In the genomic region with DNA sequence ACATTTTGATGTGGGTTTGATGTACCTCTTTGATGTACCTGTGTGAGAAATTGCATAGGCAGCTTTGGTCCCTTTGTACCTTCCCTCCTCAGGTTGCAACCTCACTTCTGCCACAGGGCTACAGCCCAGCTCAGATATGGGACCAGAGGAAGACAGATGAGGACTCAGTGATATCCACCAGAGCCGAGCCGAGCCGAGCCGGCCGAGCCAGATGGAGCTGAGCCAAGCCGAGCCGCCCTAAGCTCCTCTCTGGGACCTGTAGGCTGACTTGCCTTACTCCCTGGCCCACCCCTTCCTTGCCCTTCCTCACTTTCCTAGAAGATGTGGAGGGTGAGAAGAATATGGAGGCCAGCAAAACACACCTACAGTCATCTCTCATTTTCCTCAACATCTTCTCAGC, we compare ENCODE assay signal across 28 cellular contexts. TPM values are rescaled to one million over a fixed set of nuclear protein-coding genes. Genes with fewer than 3 reads are reported as not detected.
DNase-seq lines count a peak whose midpoint lies in the region; ATAC-seq, FAIRE-seq and TF ChIP-seq lines count a peak whose summit lies in the region.
"Had no signal": no experiment of that assay in that cellular context is flagged by ENCODE, and none has a peak within 500 bp of the region (broad histone marks: within the 10 kb centered on the region; RNA-seq: fewer than 3 reads in every experiment).

No MANE protein-coding gene starts in this region.

- BruUV-seq in K562 (replicated peaks; lab: Mats Ljungman, UMichigan) (no TSS peak), PC-9 (replicated peaks; lab: Mats Ljungman, UMichigan) (no TSS peak)

- H3K79me2 ChIP-seq in K562 (ENCODE audit: control insufficient read depth, insufficient read depth, low read length), result no peaks in the 10 kb centered on the region
- H3K79me2 ChIP-seq in osteoblast (ENCODE audit: insufficient read depth, low read length), result no peaks in the 10 kb centered on the region
- no peaks in the 10 kb centered on the region for H3K79me2 ChIP-seq in PC-9 (ENCODE audit: low read depth)

- H3K27me3 ChIP-seq in K562 (ENCODE audit: control insufficient read depth in 2 of 2, insufficient read depth in 2 of 2, low read length in 2 of 2) (no peaks in the 10 kb centered on the region), osteoblast (ENCODE audit: insufficient read depth, low read length) (no peaks in the 10 kb centered on the region), PC-9 (ENCODE audit: insufficient read depth, low read depth) (no peaks in the 10 kb centered on the region)
- H3K27me3 ChIP-seq: BE2C; BLaER1 treated with 17β-estradiol and CSF1 and Interleukin-3, amounts not matched to agents 10 nM and 100 nM had no signal

- POLR2A ChIA-PET in activated naive CD8-positive, alpha-beta T cell treated with anti-CD3 and anti-CD28 coated beads, Interleukin-2, amount 10 ng/mL, durations not matched to agents 7 days and 5 days (lab: Charles Lee), result interaction anchor here (0.5 to 1.0 kb wide), 2 partner anchors 29 to 84 kb away, joined by 3 to 4 read pairs; no protein-coding TSS in a partner anchor
- POLR2A ChIA-PET in K562 (lab: Yijun Ruan, JAX), result interaction anchor here (0.6 to 1.8 kb wide), 11 partner anchors 9 to 184 kb away, joined by 3 to 5 read pairs (median 3); a partner anchor contains a TSS
- POLR2A ChIA-PET in PC-9 (lab: Charles Lee; ENCODE audit: unreplicated experiment), result no interaction called here

- H2AFZ ChIP-seq in K562 (ENCODE audit: low read depth, low read length), result no peak overlapping the region
- no peak overlapping the region for H2AFZ ChIP-seq in osteoblast (ENCODE audit: low read length)
- H2AFZ ChIP-seq in PC-9, result no peak overlapping the region
- H2AFZ ChIP-seq: GM23338 had no signal

- H3K4me3 ChIP-seq in K562, result no peak overlapping the region
- no peak overlapping the region for H3K4me3 ChIP-seq in osteoblast (ENCODE audit: insufficient read depth, low read length)
- no peak overlapping the region for H3K4me3 ChIP-seq in PC-9
- H3K4me3 ChIP-seq: A549; BLaER1 treated with 17β-estradiol and CSF1 and Interleukin-3, amounts not matched to agents 10 nM and 100 nM; GM23338; HAP-1 had no signal

- no peak overlapping the region for H3K27ac ChIP-seq in K562 (ENCODE audit: extremely low read depth, low read depth, low read length)
- no peak overlapping the region for H3K27ac ChIP-seq in osteoblast (ENCODE audit: low read depth, low read length)
- H3K27ac ChIP-seq in PC-9, result no peak overlapping the region
- H3K27ac ChIP-seq: A549 had no signal

- H3K36me3 ChIP-seq in K562 (ENCODE audit: control insufficient read depth, insufficient read depth, low read length), result no peaks in the 10 kb centered on the region
- H3K36me3 ChIP-seq in osteoblast (ENCODE audit: insufficient read depth, low read length), result no peaks in the 10 kb centered on the region
- no peaks in the 10 kb centered on the region for H3K36me3 ChIP-seq in PC-9 (ENCODE audit: low read depth)
- H3K36me3 ChIP-seq: BE2C, HAP-1 had no signal

- no peak for FAIRE-seq in K562 (lab: Jason Lieb, UNC)
- FAIRE-seq: A549, GM12891, GM18507, H54 had no signal

- no peak for TF ChIP-seq RAD21 in K562 (CRISPR knock-in tag; conservative IDR thresholded peaks at IDR 0.05 in 1 of 2, IDR thresholded peaks at IDR 0.05 in 1 of 2)

- no peak for DNase-seq in activated naive CD8-positive, alpha-beta T cell treated with anti-CD3 and anti-CD28 coated beads, Interleukin-2, amount 10 ng/mL, durations not matched to agents 7 days and 5 days
- no peak for DNase-seq in activated naive CD8-positive, alpha-beta T cell treated with anti-CD3 and anti-CD28 coated beads, Interleukin-2, amount 50 U/mL, for 24 hours
- peak in 1 of 4 experiments; percentile 32 for DNase-seq in K562 (ENCODE audit: extremely low read depth in 1 of 4, low spot score in 3 of 4)
- peak; percentile 27 for DNase-seq in osteoblast (ENCODE audit: insufficient read length, low spot score, missing footprints)
- no peak for DNase-seq in inferior parietal cortex (ENCODE audit: extremely low spot score)
- DNase-seq in H4 (ENCODE audit: low spot score), result no peak
- no peak for DNase-seq in PC-9
- DNase-seq: 8988T; ACHN; AML-193; BE2C; Calu3; CD4-positive, alpha-beta memory T cell; COR-L47; DMS53; DMS79 treated with DMSO at 0.1 percent for 48 hours; GF-D8; HFFc6 had no signal

- no peaks in the 10 kb centered on the region for H3K9me2 ChIP-seq in PC-9 (ENCODE audit: insufficient read depth)

- WGBS in K562 (ENCODE audit: insufficient coverage, low coverage, missing lambda C conversion rate), result 10% methylated on average over 6 of the region's 7 CpGs

- no peak overlapping the region for H3K9ac ChIP-seq in K562 (ENCODE audit: insufficient read depth in 1 of 2, low read depth in 2 of 2, low read length in 2 of 2)
- H3K9ac ChIP-seq: BLaER1 treated with 17β-estradiol and CSF1 and Interleukin-3, amounts not matched to agents 10 nM and 100 nM had no signal

- H4K20me1 ChIP-seq in K562 (replicated peaks; ENCODE audit: control insufficient read depth, insufficient read depth, low read length), result no peaks in the 10 kb centered on the region
- no peaks in the 10 kb centered on the region for H4K20me1 ChIP-seq in osteoblast (ENCODE audit: insufficient read depth, low read length)
- H4K20me1 ChIP-seq in PC-9 (ENCODE audit: insufficient read depth), result no peaks in the 10 kb centered on the region
- H4K20me1 ChIP-seq: BLaER1 treated with 17β-estradiol and CSF1 and Interleukin-3, amounts not matched to agents 10 nM and 100 nM had no signal

- no peak overlapping the region for H3K27ac Mint-ChIP-seq in activated naive CD8-positive, alpha-beta T cell treated with anti-CD3 and anti-CD28 coated beads, Interleukin-2, amount 10 ng/mL, durations not matched to agents 7 days and 5 days
- no peak overlapping the region for H3K27ac Mint-ChIP-seq in activated naive CD8-positive, alpha-beta T cell treated with anti-CD3 and anti-CD28 coated beads, Interleukin-2, amount 50 U/mL, for 24 hours
- H3K27ac Mint-ChIP-seq: GM23338, HFFc6 had no signal

- H3K4me1 ChIP-seq in K562 (replicated peaks in 1 of 2; ENCODE audit: control insufficient read depth in 2 of 2, insufficient read depth in 2 of 2, low read length in 2 of 2), result peaks cover 6 to 18% of the 10 kb centered on the region in 2 experiments; a peak in 3 of 5 replicates
- peaks cover 2% of the 10 kb centered on the region for H3K4me1 ChIP-seq in osteoblast (ENCODE audit: insufficient read depth, low read length)
- H3K4me1 ChIP-seq in PC-9 (replicated peaks; ENCODE audit: insufficient read depth), result no peaks in the 10 kb centered on the region; the same call in 1 of the 2 replicates
- H3K4me1 ChIP-seq: HAP-1 had no signal

- TF ChIP-seq CTCF in K562 (IDR thresholded peaks at IDR 0.05 in 2 of 3, conservative IDR thresholded peaks at IDR 0.05 in 1 of 3; ENCODE audit: insufficient read depth in 2 of 3, low read depth in 1 of 3, low read length in 3 of 3), result no peak
- TF ChIP-seq CTCF in osteoblast (IDR thresholded peaks at IDR 0.05; ENCODE audit: extremely low read depth, low read depth, low read length), result no peak
- TF ChIP-seq CTCF in PC-9 (conservative IDR thresholded peaks at IDR 0.05), result no peak

- no peak for TF ChIP-seq EP300 in K562 (IDR thresholded peaks at IDR 0.05; ENCODE audit: low read length)

- H3F3A ChIP-seq in PC-9 (ENCODE audit: insufficient read depth, low read depth), result no peaks in the 10 kb centered on the region

- intact Hi-C loops in K562 (cut with micrococcal nuclease) (no loop called here), PC-9 (cut with micrococcal nuclease; ENCODE audit: unreplicated experiment) (no loop called here)

- no peaks in the 10 kb centered on the region for H3K27me3 Mint-ChIP-seq in activated naive CD8-positive, alpha-beta T cell treated with anti-CD3 and anti-CD28 coated beads, Interleukin-2, amount 10 ng/mL, durations not matched to agents 7 days and 5 days
- no peaks in the 10 kb centered on the region for H3K27me3 Mint-ChIP-seq in activated naive CD8-positive, alpha-beta T cell treated with anti-CD3 and anti-CD28 coated beads, Interleukin-2, amount 50 U/mL, for 24 hours
- H3K27me3 Mint-ChIP-seq: CD4-positive, alpha-beta memory T cell had no signal

- no peaks in the 10 kb centered on the region for H3K9me3 Mint-ChIP-seq in activated naive CD8-positive, alpha-beta T cell treated with anti-CD3 and anti-CD28 coated beads, Interleukin-2, amount 10 ng/mL, durations not matched to agents 7 days and 5 days
- no peaks in the 10 kb centered on the region for H3K9me3 Mint-ChIP-seq in activated naive CD8-positive, alpha-beta T cell treated with anti-CD3 and anti-CD28 coated beads, Interleukin-2, amount 50 U/mL, for 24 hours
- H3K9me3 Mint-ChIP-seq: CD4-positive, alpha-beta memory T cell; GM23338; HFFc6 had no signal

- no peak overlapping the region for H3K4me3 Mint-ChIP-seq in activated naive CD8-positive, alpha-beta T cell treated with anti-CD3 and anti-CD28 coated beads, Interleukin-2, amount 10 ng/mL, durations not matched to agents 7 days and 5 days
- no peak overlapping the region for H3K4me3 Mint-ChIP-seq in activated naive CD8-positive, alpha-beta T cell treated with anti-CD3 and anti-CD28 coated beads, Interleukin-2, amount 50 U/mL, for 24 hours
- H3K4me3 Mint-ChIP-seq: CD14-positive monocyte; CD4-positive, alpha-beta memory T cell; GM23338; HFFc6 had no signal

- peak; percentile 18 for ATAC-seq in activated naive CD8-positive, alpha-beta T cell treated with anti-CD3 and anti-CD28 coated beads, Interleukin-2, amount 10 ng/mL, durations not matched to agents 7 days and 5 days (ENCODE audit: low read depth)
- no peak for ATAC-seq in activated naive CD8-positive, alpha-beta T cell treated with anti-CD3 and anti-CD28 coated beads, Interleukin-2, amount 50 U/mL, for 24 hours
- ATAC-seq in K562, result peak; percentile 76
- ATAC-seq: A549, GM23338 had no signal

- H3K9me1 ChIP-seq in K562 (ENCODE audit: control insufficient read depth, insufficient read depth, low read length), result no peaks in the 10 kb centered on the region

- CTCF ChIA-PET in K562 (lab: Yijun Ruan, JAX; ENCODE audit: low intra/inter-chr PET ratio) (no interaction called here), PC-9 (lab: Charles Lee) (no interaction called here)

- H3K36me3 Mint-ChIP-seq in activated naive CD8-positive, alpha-beta T cell treated with anti-CD3 and anti-CD28 coated beads, Interleukin-2, amount 10 ng/mL, durations not matched to agents 7 days and 5 days, result peaks cover 17% of the 10 kb centered on the region
- H3K36me3 Mint-ChIP-seq in activated naive CD8-positive, alpha-beta T cell treated with anti-CD3 and anti-CD28 coated beads, Interleukin-2, amount 50 U/mL, for 24 hours (ENCODE audit: low read depth), result no peaks in the 10 kb centered on the region
- H3K36me3 Mint-ChIP-seq: CD14-positive monocyte had no signal

- no peak overlapping the region for H3K4me2 ChIP-seq in K562 (ENCODE audit: insufficient read depth, low read length)
- H3K4me2 ChIP-seq in osteoblast (ENCODE audit: insufficient read depth, low read length), result no peak overlapping the region
- no peak overlapping the region for H3K4me2 ChIP-seq in PC-9
- H3K4me2 ChIP-seq: A549, GM23338 had no signal

- TF ChIP-seq POLR2A in K562 (conservative IDR thresholded peaks at IDR 0.05), result no peak

- in situ Hi-C loops in K562 (cut with MboI), result no loop called here

- peaks cover 19% of the 10 kb centered on the region for H3K4me1 Mint-ChIP-seq in activated naive CD8-positive, alpha-beta T cell treated with anti-CD3 and anti-CD28 coated beads, Interleukin-2, amount 10 ng/mL, durations not matched to agents 7 days and 5 days
- peaks cover 19% of the 10 kb centered on the region for H3K4me1 Mint-ChIP-seq in activated naive CD8-positive, alpha-beta T cell treated with anti-CD3 and anti-CD28 coated beads, Interleukin-2, amount 50 U/mL, for 24 hours
- H3K4me1 Mint-ChIP-seq: GM23338 had no signal

- H3K9me3 ChIP-seq in K562 (replicated peaks; ENCODE audit: control insufficient read depth, insufficient read depth, low read depth, low read length) (no peaks in the 10 kb centered on the region), osteoblast (ENCODE audit: low read depth, low read length) (no peaks in the 10 kb centered on the region), PC-9 (ENCODE audit: insufficient read depth, low read depth) (no peaks in the 10 kb centered on the region)
- H3K9me3 ChIP-seq: A549, BE2C, HAP-1 had no signal

RNA-seq across cellular contexts. Expression of a gene that starts 3.8 kb away (rescaled TPM):
- 1 to 10 TPM; 6.3 to 6.7 TPM for total RNA-seq in activated naive CD8-positive, alpha-beta T cell treated with anti-CD3 and anti-CD28 coated beads, Interleukin-2, amount 10 ng/mL, durations not matched to agents 7 days and 5 days
- total RNA-seq in K562 (2011; cell fraction: chromatin; rRNA removed; ENCODE audit: low replicate concordance), result not detected in 2 replicates
- not detected in 2 replicates for total RNA-seq in K562 (2011; cell fraction: nucleolus; rRNA removed)
- total RNA-seq in K562 (2011; cell fraction: nucleoplasm; rRNA removed), result not detected in 2 replicates
- total RNA-seq in K562 (2014; rRNA removed) (not detected in 2 replicates), K562 (2014; rRNA removed; fragmentation: Illumina TruSeq; extraction: Trizol) (not detected in 2 replicates), K562 (2015; rRNA removed; fragmentation: Illumina TruSeq; extraction: Trizol) (not detected in 2 replicates), K562 (2021) (not detected in 2 replicates), osteoblast (not detected in 2 replicates), PC-9 (2021) (not detected in 2 replicates)
- polyA plus RNA-seq in K562 (2011; rRNA removed) (not detected in 2 replicates), K562 (2014; fragmentation: Illumina TruSeq; extraction: Trizol) (not detected in 2 replicates), K562 (2014; fragmentation: Nextera tagmentation; extraction: Ambion mirVana) (not detected), K562 (2014; rRNA removed) (not detected in 2 replicates)
- polyA plus RNA-seq in K562 (2011; cell fraction: cytosol; rRNA removed), result not detected in 2 replicates
- polyA plus RNA-seq in K562 (2011; cell fraction: nucleus; rRNA removed), result not detected in 2 replicates
- polyA plus RNA-seq in K562 (2012), result not detected in 2 replicates
- polyA minus RNA-seq in K562 (2011; rRNA and poly(A)+ RNA removed), result not detected in 2 replicates
- not detected in 2 replicates for polyA minus RNA-seq in K562 (2011; cell fraction: cytosol; rRNA and poly(A)+ RNA removed)
- polyA minus RNA-seq in K562 (2011; cell fraction: nucleus; rRNA and poly(A)+ RNA removed), result not detected in 2 replicates
- total RNA-seq in H4 (2014; rRNA removed; shearing (Covaris generic)), result not detected in 2 replicates
- total RNA-seq: Calu3, Daoy, G401, GM23338, HFFc6 had no signal
- polyA plus RNA-seq: A549; CD14-positive monocyte; CD4-positive, alpha-beta memory T cell; GM23338 had no signal

RNA-seq across cellular contexts. Expression of a gene that starts 15.3 kb away (rescaled TPM):
- 100 to 1,000 TPM; 782 to 938 TPM for total RNA-seq in activated naive CD8-positive, alpha-beta T cell treated with anti-CD3 and anti-CD28 coated beads, Interleukin-2, amount 10 ng/mL, durations not matched to agents 7 days and 5 days
- 0.37 TPM in 1 of 2 replicates, not detected in the other for total RNA-seq in K562 (2011; cell fraction: chromatin; rRNA removed; ENCODE audit: low replicate concordance)
- total RNA-seq in K562 (2011; cell fraction: nucleolus; rRNA removed), result not detected in 2 replicates
- 0.29 TPM in 1 of 2 replicates, not detected in the other for total RNA-seq in K562 (2011; cell fraction: nucleoplasm; rRNA removed)
- 0.08 and 0.18 TPM in 2 replicates for total RNA-seq in K562 (2014; rRNA removed)
- total RNA-seq in K562 (2014; rRNA removed; fragmentation: Illumina TruSeq; extraction: Trizol), result 0.16 TPM in 1 of 2 replicates, not detected in the other
- 0.18 and 0.23 TPM in 2 replicates for total RNA-seq in K562 (2015; rRNA removed; fragmentation: Illumina TruSeq; extraction: Trizol)
- total RNA-seq in K562 (2021), result 0.56 and 0.58 TPM in 2 replicates
- polyA plus RNA-seq in K562 (2011; rRNA removed), result 0.08 and 0.53 TPM in 2 replicates
- 0.72 TPM in 1 of 2 replicates, not detected in the other for polyA plus RNA-seq in K562 (2011; cell fraction: cytosol; rRNA removed)
- polyA plus RNA-seq in K562 (2011; cell fraction: nucleus; rRNA removed), result not detected in 2 replicates
- 0.30 and 0.65 TPM in 2 replicates for polyA plus RNA-seq in K562 (2012)
- 0.43 TPM in 2 replicates for polyA plus RNA-seq in K562 (2014; fragmentation: Illumina TruSeq; extraction: Trizol)
- polyA plus RNA-seq in K562 (2014; fragmentation: Nextera tagmentation; extraction: Ambion mirVana), result under 1 TPM; 0.46 to 0.59 TPM
- polyA plus RNA-seq in K562 (2014; rRNA removed), result 0.30 and 0.49 TPM in 2 replicates
- not detected in 2 replicates for polyA minus RNA-seq in K562 (2011; rRNA and poly(A)+ RNA removed)
- 0.86 TPM in 1 of 2 replicates, not detected in the other for polyA minus RNA-seq in K562 (2011; cell fraction: cytosol; rRNA and poly(A)+ RNA removed)
- polyA minus RNA-seq in K562 (2011; cell fraction: nucleus; rRNA and poly(A)+ RNA removed), result not detected in 2 replicates
- under 0.01 and 0.36 TPM in 2 replicates for total RNA-seq in osteoblast
- 0.31 TPM in 1 of 2 replicates, not detected in the other for total RNA-seq in H4 (2014; rRNA removed; shearing (Covaris generic))
- total RNA-seq in PC-9 (2021), result not detected in 2 replicates
- total RNA-seq: G401, GM23338 had no signal
- polyA plus RNA-seq: GM23338 had no signal

RNA-seq across cellular contexts. Expression of a gene that starts 55.6 kb away (rescaled TPM):
- total RNA-seq in activated naive CD8-positive, alpha-beta T cell treated with anti-CD3 and anti-CD28 coated beads, Interleukin-2, amount 10 ng/mL, durations not matched to agents 7 days and 5 days, result 100 to 1,000 TPM; 291 to 299 TPM
- total RNA-seq in K562 (2011; cell fraction: chromatin; rRNA removed; ENCODE audit: low replicate concordance), result 209 and 455 TPM in 2 replicates
- total RNA-seq in K562 (2011; cell fraction: nucleolus; rRNA removed), result 104 and 126 TPM in 2 replicates
- total RNA-seq in K562 (2011; cell fraction: nucleoplasm; rRNA removed), result 198 and 253 TPM in 2 replicates
- total RNA-seq in K562 (2014; rRNA removed) (50.2 and 54.5 TPM in 2 replicates), K562 (2014; rRNA removed; fragmentation: Illumina TruSeq; extraction: Trizol) (56.8 and 64.3 TPM in 2 replicates), K562 (2015; rRNA removed; fragmentation: Illumina TruSeq; extraction: Trizol) (45.9 and 50.7 TPM in 2 replicates), K562 (2021) (178 and 213 TPM in 2 replicates), osteoblast (53.3 and 55.0 TPM in 2 replicates), PC-9 (2021) (187 and 202 TPM in 2 replicates)
- polyA plus RNA-seq in K562 (2011; rRNA removed) (60.0 and 77.7 TPM in 2 replicates), K562 (2014; fragmentation: Illumina TruSeq; extraction: Trizol) (267 and 272 TPM in 2 replicates), K562 (2014; fragmentation: Nextera tagmentation; extraction: Ambion mirVana) (10 to 100 TPM in 1 of 2 experiments, 1 to 10 TPM in 1; 4.1 to 22.7 TPM), K562 (2014; rRNA removed) (142 and 171 TPM in 2 replicates)
- 35.6 and 39.1 TPM in 2 replicates for polyA plus RNA-seq in K562 (2011; cell fraction: cytosol; rRNA removed)
- 59.8 and 89.8 TPM in 2 replicates for polyA plus RNA-seq in K562 (2011; cell fraction: nucleus; rRNA removed)
- polyA plus RNA-seq in K562 (2012), result 216 and 380 TPM in 2 replicates
- 105 and 122 TPM in 2 replicates for polyA minus RNA-seq in K562 (2011; rRNA and poly(A)+ RNA removed)
- polyA minus RNA-seq in K562 (2011; cell fraction: cytosol; rRNA and poly(A)+ RNA removed), result 44.4 and 68.8 TPM in 2 replicates
- 74.2 and 95.4 TPM in 2 replicates for polyA minus RNA-seq in K562 (2011; cell fraction: nucleus; rRNA and poly(A)+ RNA removed)
- 17.8 and 19.8 TPM in 2 replicates for total RNA-seq in H4 (2014; rRNA removed; shearing (Covaris generic))

Comparison
In these comparisons a context has a peak if more than half of its experiments do, and no peak if none do; other contexts are left out.
1. RNA of a gene that starts 15.3 kb away (total RNA-seq): 782 to 938 TPM in activated naive CD8-positive, alpha-beta T cell treated with anti-CD3 and anti-CD28 coated beads, Interleukin-2, amount 10 ng/mL, durations not matched to agents 7 days and 5 days; under 0.01 to 0.36 TPM in osteoblast, 0.08 to 0.58 TPM in K562, 0.31 TPM in H4 and not detected in PC-9; every median in the first group is over 100 times any median in the second.